In the genomic region with DNA sequence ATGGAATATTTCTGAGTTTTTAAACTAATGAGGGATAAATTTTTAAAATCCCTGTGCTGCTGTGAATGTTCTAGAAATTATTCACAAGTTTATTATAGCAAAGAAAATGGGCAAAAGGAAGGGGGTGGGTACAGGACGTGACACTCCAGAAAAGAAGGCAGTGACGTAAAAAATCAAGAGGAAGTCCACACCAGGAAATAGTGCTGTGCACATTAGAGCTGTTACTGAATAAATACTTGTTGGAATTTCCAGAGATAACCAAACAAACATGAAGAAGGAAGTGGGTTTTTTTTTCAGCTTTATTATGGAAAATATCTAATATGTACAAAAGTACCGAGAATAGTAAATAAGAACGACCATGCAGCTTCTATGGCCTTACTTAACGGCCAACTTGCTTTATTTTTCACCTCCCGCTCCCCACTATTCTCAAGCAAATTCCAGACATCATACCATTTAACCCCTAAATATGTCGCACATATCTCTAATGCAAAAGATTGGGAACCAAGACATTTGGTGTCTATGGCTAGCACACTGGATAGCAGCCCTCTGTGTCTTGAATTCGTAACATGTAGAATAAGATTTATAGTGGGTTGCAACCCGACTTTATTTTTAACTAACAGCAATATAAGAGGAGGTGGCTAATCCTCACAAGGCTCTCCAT, we compare ENCODE assay signal across 8 cellular contexts. TPM values are rescaled to one million over a fixed set of nuclear protein-coding genes. Genes with fewer than 3 reads are reported as not detected.
A peak's percentile ranks its signal among the peaks of the same experiment; 100 is the strongest.
DNase-seq lines count a peak whose midpoint lies in the region; ATAC-seq, FAIRE-seq and TF ChIP-seq lines count a peak whose summit lies in the region.

No MANE protein-coding gene starts in this region.

- FAIRE-seq in GM18507 (lab: Jason Lieb, UNC) = peak; percentile 76

- CTCF ChIA-PET in AG04450 (lab: Charles Lee) = interaction anchor here (0.6 kb wide), 1 partner anchor 9 kb away, joined by 4 read pairs; no protein-coding TSS in a partner anchor

- peak overlapping the region; percentile 93 to 100 for H3K9ac ChIP-seq in liver (ENCODE audit: low read depth in 1 of 2, low read length in 2 of 2)

- DNase-seq in AG04450 (ENCODE audit: low read depth, low spot score) = no peak
- no peak for DNase-seq in GM18507 (ENCODE audit: extremely low spot score, insufficient read length, low read depth)
- DNase-seq in Peyer's patch = no peak
- DNase-seq in chondrocyte (ENCODE audit: low spot score) = no peak
- no peak for DNase-seq in suprapubic skin (ENCODE audit: low spot score in 2 of 2)
- DNase-seq in NCI-H446 (lab: John Stamatoyannopoulos, UW) = no peak

- peak overlapping the region; percentile 88 for H3K4me3 Mint-ChIP-seq in chondrocyte (ENCODE audit: unreplicated experiment)

- TF ChIP-seq RAD21 in liver (IDR thresholded peaks at IDR 0.05) = no peak

- peak; percentile 16 for ATAC-seq in HG03432 (IDR thresholded peaks at IDR 0.05; ENCODE audit: unreplicated experiment)

- peaks cover 3% of the 10 kb centered on the region; the same call in 1 of the 2 replicates for H3K9me3 ChIP-seq in AG04450 (ENCODE audit: control insufficient read depth, insufficient read depth, low read length)
- no peaks in the 10 kb centered on the region for H3K9me3 ChIP-seq in Peyer's patch
- no peaks in the 10 kb centered on the region for H3K9me3 ChIP-seq in liver (ENCODE audit: control insufficient read depth in 4 of 4, low read length in 3 of 4)
- no peaks in the 10 kb centered on the region for H3K9me3 ChIP-seq in suprapubic skin

- H3K36me3 ChIP-seq in Peyer's patch (no peaks in the 10 kb centered on the region), liver (ENCODE audit: control insufficient read depth in 4 of 4, insufficient read depth in 3 of 4, low read depth in 1 of 4, low read length in 3 of 4) (no peaks in the 10 kb centered on the region), suprapubic skin (no peaks in the 10 kb centered on the region)

- peaks cover 50% of the 10 kb centered on the region for H3K4me1 Mint-ChIP-seq in chondrocyte (ENCODE audit: low read depth)

- no peak for TF ChIP-seq EP300 in suprapubic skin (IDR thresholded peaks at IDR 0.05)

- under 1% methylated on average over 9 of the region's 9 CpGs for WGBS in liver
- WGBS in suprapubic skin = under 1% methylated on average over 9 of the region's 9 CpGs

- H3K27ac Mint-ChIP-seq in chondrocyte (ENCODE audit: unreplicated experiment) = peak overlapping the region; percentile 88

- H3K27ac ChIP-seq in AG04450 (ENCODE audit: low read depth, low read length) (peak overlapping the region; percentile 42), Peyer's patch (peak overlapping the region; percentile 91 to 96 (median 92)), liver (ENCODE audit: low read depth in 1 of 2, low read length in 2 of 2) (peak overlapping the region; percentile 94 to 99), suprapubic skin (peak overlapping the region; percentile 90)

- H3K27me3 ChIP-seq in AG04450 (ENCODE audit: control insufficient read depth, insufficient read depth, low read length) (no peaks in the 10 kb centered on the region), Peyer's patch (no peaks in the 10 kb centered on the region), liver (ENCODE audit: control insufficient read depth in 4 of 4, insufficient read depth in 4 of 4, low read length in 3 of 4) (no peaks in the 10 kb centered on the region), suprapubic skin (no peaks in the 10 kb centered on the region)

- no peak for TF ChIP-seq POLR2A in Peyer's patch (IDR thresholded peaks at IDR 0.05)
- TF ChIP-seq POLR2A in suprapubic skin (IDR thresholded peaks at IDR 0.05) = peak in 1 of 2 donors; percentile 18

- TF ChIP-seq CTCF in AG04450 (IDR thresholded peaks at IDR 0.05; ENCODE audit: low read depth, low read length) (no peak), Peyer's patch (IDR thresholded peaks at IDR 0.05) (no peak), chondrocyte (IDR thresholded peaks at IDR 0.05) (no peak), liver (IDR thresholded peaks at IDR 0.05; ENCODE audit: low read depth, low read length, missing input control) (no peak), suprapubic skin (IDR thresholded peaks at IDR 0.05) (no peak)

- H3K27me3 Mint-ChIP-seq in chondrocyte (ENCODE audit: low read depth) = no peaks in the 10 kb centered on the region

- peak overlapping the region; percentile 73 for H3K4me3 ChIP-seq in AG04450 (ENCODE audit: low read depth, low read length)
- H3K4me3 ChIP-seq in Peyer's patch = peak overlapping the region; percentile 63 to 79 (median 72)
- peak overlapping the region; percentile 61 to 92 (median 81) for H3K4me3 ChIP-seq in liver (ENCODE audit: low read depth in 1 of 3, low read length in 3 of 3)
- H3K4me3 ChIP-seq in suprapubic skin = peak overlapping the region; percentile 57

- POLR2A ChIA-PET in AG04450 (lab: Yijun Ruan, JAX) = interaction anchor here (1.0 to 1.5 kb wide), 4 partner anchors 28 to 233 kb away, joined by 3 to 5 read pairs (median 3); partner anchors contain the start of gene TWSG1

- H3K4me1 ChIP-seq in Peyer's patch = peaks cover 0 to 29% (median 7%) of the 10 kb centered on the region in 4 donors
- peaks cover 6 to 31% (median 18%) of the 10 kb centered on the region in 4 donors for H3K4me1 ChIP-seq in liver (ENCODE audit: control insufficient read depth in 4 of 4, insufficient read depth in 4 of 4, low read length in 3 of 4)
- H3K4me1 ChIP-seq in suprapubic skin = peaks cover 47% of the 10 kb centered on the region

- H3K36me3 Mint-ChIP-seq in chondrocyte (ENCODE audit: low read depth) = no peaks in the 10 kb centered on the region

- H3K9me3 Mint-ChIP-seq in chondrocyte (ENCODE audit: low read depth) = no peaks in the 10 kb centered on the region

TF ChIP-seq in liver, 16 proteins besides CTCF, POLR2A, EP300 and RAD21:
- peak; percentile 87 to 88 for TF ChIP-seq GABPA (IDR thresholded peaks at IDR 0.05 in 1 of 2, conservative IDR thresholded peaks at IDR 0.05 in 1 of 2)
- no peak for TF ChIP-seq HNF4G (IDR thresholded peaks at IDR 0.05)
- no peak for TF ChIP-seq TAF1 (conservative IDR thresholded peaks at IDR 0.05)
- TF ChIP-seq ATF3 (IDR thresholded peaks at IDR 0.05) = no peak
- TF ChIP-seq, protein P1, sequence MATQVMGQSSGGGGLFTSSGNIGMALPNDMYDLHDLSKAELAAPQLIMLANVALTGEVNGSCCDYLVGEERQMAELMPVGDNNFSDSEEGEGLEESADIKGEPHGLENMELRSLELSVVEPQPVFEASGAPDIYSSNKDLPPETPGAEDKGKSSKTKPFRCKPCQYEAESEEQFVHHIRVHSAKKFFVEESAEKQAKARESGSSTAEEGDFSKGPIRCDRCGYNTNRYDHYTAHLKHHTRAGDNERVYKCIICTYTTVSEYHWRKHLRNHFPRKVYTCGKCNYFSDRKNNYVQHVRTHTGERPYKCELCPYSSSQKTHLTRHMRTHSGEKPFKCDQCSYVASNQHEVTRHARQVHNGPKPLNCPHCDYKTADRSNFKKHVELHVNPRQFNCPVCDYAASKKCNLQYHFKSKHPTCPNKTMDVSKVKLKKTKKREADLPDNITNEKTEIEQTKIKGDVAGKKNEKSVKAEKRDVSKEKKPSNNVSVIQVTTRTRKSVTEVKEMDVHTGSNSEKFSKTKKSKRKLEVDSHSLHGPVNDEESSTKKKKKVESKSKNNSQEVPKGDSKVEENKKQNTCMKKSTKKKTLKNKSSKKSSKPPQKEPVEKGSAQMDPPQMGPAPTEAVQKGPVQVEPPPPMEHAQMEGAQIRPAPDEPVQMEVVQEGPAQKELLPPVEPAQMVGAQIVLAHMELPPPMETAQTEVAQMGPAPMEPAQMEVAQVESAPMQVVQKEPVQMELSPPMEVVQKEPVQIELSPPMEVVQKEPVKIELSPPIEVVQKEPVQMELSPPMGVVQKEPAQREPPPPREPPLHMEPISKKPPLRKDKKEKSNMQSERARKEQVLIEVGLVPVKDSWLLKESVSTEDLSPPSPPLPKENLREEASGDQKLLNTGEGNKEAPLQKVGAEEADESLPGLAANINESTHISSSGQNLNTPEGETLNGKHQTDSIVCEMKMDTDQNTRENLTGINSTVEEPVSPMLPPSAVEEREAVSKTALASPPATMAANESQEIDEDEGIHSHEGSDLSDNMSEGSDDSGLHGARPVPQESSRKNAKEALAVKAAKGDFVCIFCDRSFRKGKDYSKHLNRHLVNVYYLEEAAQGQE (IDR thresholded peaks at IDR 0.05) = peak; percentile 4
- TF ChIP-seq FOXA2 (IDR thresholded peaks at IDR 0.05) = peak; percentile 42
- no peak for TF ChIP-seq MAX (IDR thresholded peaks at IDR 0.05)

RNA-seq across cellular contexts. Expression of gene NDUFV2, which starts 0.6 kb away (rescaled TPM):
- 163 and 207 TPM in 2 replicates for polyA plus RNA-seq in AG04450 (2011; rRNA removed)
- polyA minus RNA-seq in AG04450 (2011; rRNA and poly(A)+ RNA removed) = 28.7 and 33.0 TPM in 2 replicates
- total RNA-seq in Peyer's patch = 100 to 1,000 TPM in 2 of 4 donors, 10 to 100 TPM in 2; 83.3 to 132 (median 106) TPM
- 76.1 to 90.5 TPM (median 80.5 TPM) in 3 replicates for total RNA-seq in chondrocyte
- total RNA-seq in liver = 100 to 1,000 TPM in 1 of 2 donors, 10 to 100 TPM in 1; 74.5 to 170 TPM
- 100 to 1,000 TPM; 201 to 415 TPM for polyA plus RNA-seq in liver
- 100 to 1,000 TPM; 107 to 137 (median 124) TPM for total RNA-seq in suprapubic skin

RNA-seq across cellular contexts. Expression of gene ANKRD12, which starts 34.7 kb away (rescaled TPM):
- polyA plus RNA-seq in AG04450 (2011; rRNA removed) (8.5 and 10.4 TPM in 2 replicates), liver (10 to 100 TPM in 1 of 2 donors, 1 to 10 TPM in 1; 2.7 to 59.7 TPM)
- polyA minus RNA-seq in AG04450 (2011; rRNA and poly(A)+ RNA removed) = 31.7 and 78.2 TPM in 2 replicates
- total RNA-seq in Peyer's patch (100 to 1,000 TPM in 1 of 4 donors, 10 to 100 TPM in 3; 39.9 to 172 (median 58.9) TPM), chondrocyte (33.2 to 39.1 TPM (median 34.0 TPM) in 3 replicates), liver (10 to 100 TPM; 15.0 to 19.7 TPM), suprapubic skin (100 to 1,000 TPM in 1 of 4 donors, 10 to 100 TPM in 3; 41.0 to 107 (median 60.8) TPM)

Comparison
In these comparisons a context has a peak if more than half of its experiments do, and no peak if none do; other contexts are left out.
1. H3K27ac ChIP-seq: peak in every context shown above with its lines; median percentile 96 in liver; 92 in Peyer's patch; 90 in suprapubic skin; 42 in AG04450.